22 cellular contexts compared by ENCODE assay signal in the genomic region with DNA sequence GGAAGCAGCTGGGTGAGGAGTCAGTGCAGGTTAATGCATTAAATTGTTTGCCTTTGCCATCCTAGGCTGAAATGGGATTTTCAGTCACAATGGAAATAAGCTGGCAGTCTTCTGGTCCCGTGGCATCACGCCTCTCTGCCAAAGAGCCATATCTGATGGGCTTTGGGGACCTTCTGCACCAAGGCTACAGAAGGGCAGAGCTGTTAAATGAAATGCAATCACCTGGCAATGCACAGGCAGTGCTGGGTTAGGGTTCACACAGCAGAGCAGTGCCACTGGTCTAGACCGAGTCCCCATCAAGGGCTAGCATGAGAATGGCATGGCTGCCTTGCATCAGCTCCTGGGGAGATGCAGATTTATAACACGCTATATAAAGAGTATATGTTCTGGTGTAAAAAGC.
"Had no signal": no experiment of that assay in that cellular context is flagged by ENCODE, and none has a peak within 500 bp of the region (broad histone marks: within the 10 kb centered on the region; RNA-seq: fewer than 3 reads in every experiment).

No MANE protein-coding gene starts in this region.

- H3K27ac Mint-ChIP-seq: dendritic cell treated with granulocyte-macrophage colony-stimulating factor and Interleukin-4, amounts not matched to agents 40 ng/mL and 50 ng/mL, for 4 days; effector memory CD8-positive, alpha-beta T cell; naive thymus-derived CD8-positive, alpha-beta T cell; stimulated activated naive B cell treated with anti-CD40 and anti-IgM and Interleukin-4, amounts not matched to agents 10 μg/mL and 1 μg/mL and 100 μg/mL, for 72 hours; stimulated activated naive CD8-positive, alpha-beta T cell treated with anti-CD3 and anti-CD28 coated beads, Interleukin-15, amount 100 ng/mL, for 72 hours had no signal

- H3K36me3 Mint-ChIP-seq: naive thymus-derived CD8-positive, alpha-beta T cell; stimulated activated naive B cell treated with anti-CD40 and anti-IgM and Interleukin-4, amounts not matched to agents 10 μg/mL and 1 μg/mL and 100 μg/mL, for 72 hours had no signal

- H3K4me2 ChIP-seq: hepatocyte had no signal

- DNase-seq: effector memory CD8-positive, alpha-beta T cell; kidney; left colon; mammary epithelial cell; mucosa of descending colon; naive thymus-derived CD8-positive, alpha-beta T cell; posterior cingulate gyrus; sigmoid colon; stimulated activated CD4-positive, alpha-beta T cell treated with anti-CD3 and anti-CD28 coated beads, Interleukin-2, amount 100 ng/mL, for 24 hours; stimulated activated CD4-positive, alpha-beta T cell treated with anti-CD3 and anti-CD28 coated beads, Interleukin-4, amount 100 ng/mL, for 4 hours; stimulated activated naive B cell treated with anti-CD40 and anti-IgM and Interleukin-4, amounts not matched to agents 10 μg/mL and 1 μg/mL and 100 μg/mL, for 72 hours; stimulated activated naive CD8-positive, alpha-beta T cell treated with anti-CD3 and anti-CD28 coated beads, Interleukin-15, amount 100 ng/mL, for 72 hours; testis; upper lobe of right lung had no signal

- H3K4me3 ChIP-seq: esophagus muscularis mucosa, gastroesophageal sphincter, hepatocyte, mucosa of descending colon, sigmoid colon, skin epidermis, testis, tibial nerve, upper lobe of right lung, vagina had no signal

- H3K36me3 ChIP-seq: esophagus muscularis mucosa, gastroesophageal sphincter, sigmoid colon, tibial nerve, upper lobe of right lung, vagina had no signal

- ATAC-seq: effector memory CD8-positive, alpha-beta T cell; gastroesophageal sphincter; left colon; mucosa of descending colon; naive thymus-derived CD8-positive, alpha-beta T cell; stimulated activated naive B cell treated with anti-CD40 and anti-IgM and Interleukin-4, amounts not matched to agents 10 μg/mL and 1 μg/mL and 100 μg/mL, for 72 hours; stimulated activated naive CD8-positive, alpha-beta T cell treated with anti-CD3 and anti-CD28 coated beads, Interleukin-15, amount 100 ng/mL, for 72 hours; upper lobe of right lung had no signal

- H3K27me3 ChIP-seq: esophagus muscularis mucosa, gastroesophageal sphincter, sigmoid colon, testis, tibial nerve, vagina had no signal

- H3K27me3 Mint-ChIP-seq: effector memory CD8-positive, alpha-beta T cell; stimulated activated naive B cell treated with anti-CD40 and anti-IgM and Interleukin-4, amounts not matched to agents 10 μg/mL and 1 μg/mL and 100 μg/mL, for 72 hours; stimulated activated naive CD8-positive, alpha-beta T cell treated with anti-CD3 and anti-CD28 coated beads, Interleukin-15, amount 100 ng/mL, for 72 hours had no signal

- H3K9me3 ChIP-seq: esophagus muscularis mucosa, gastroesophageal sphincter, mucosa of descending colon, sigmoid colon, testis, tibial nerve, upper lobe of right lung, vagina had no signal

- H3K4me1 Mint-ChIP-seq: stimulated activated naive B cell treated with anti-CD40 and anti-IgM and Interleukin-4, amounts not matched to agents 10 μg/mL and 1 μg/mL and 100 μg/mL, for 72 hours; stimulated activated naive CD8-positive, alpha-beta T cell treated with anti-CD3 and anti-CD28 coated beads, Interleukin-15, amount 100 ng/mL, for 72 hours had no signal

- H3K4me3 Mint-ChIP-seq: dendritic cell treated with granulocyte-macrophage colony-stimulating factor and Interleukin-4, amounts not matched to agents 40 ng/mL and 50 ng/mL, for 4 days; effector memory CD8-positive, alpha-beta T cell; naive thymus-derived CD8-positive, alpha-beta T cell; stimulated activated naive B cell treated with anti-CD40 and anti-IgM and Interleukin-4, amounts not matched to agents 10 μg/mL and 1 μg/mL and 100 μg/mL, for 72 hours; stimulated activated naive CD8-positive, alpha-beta T cell treated with anti-CD3 and anti-CD28 coated beads, Interleukin-15, amount 100 ng/mL, for 72 hours had no signal

- H3K9me3 Mint-ChIP-seq: dendritic cell treated with granulocyte-macrophage colony-stimulating factor and Interleukin-4, amounts not matched to agents 40 ng/mL and 50 ng/mL, for 4 days had no signal

- H2AFZ ChIP-seq: hepatocyte had no signal

- H3K27ac ChIP-seq: epithelial cell of prostate, esophagus muscularis mucosa, gastroesophageal sphincter, hepatocyte, sigmoid colon, skin epidermis, testis, tibial nerve, upper lobe of right lung, vagina had no signal

- H3K4me1 ChIP-seq: esophagus muscularis mucosa, gastroesophageal sphincter, sigmoid colon, testis, upper lobe of right lung, vagina had no signal
